2 cellular contexts compared by ENCODE assay signal in the genomic region with DNA sequence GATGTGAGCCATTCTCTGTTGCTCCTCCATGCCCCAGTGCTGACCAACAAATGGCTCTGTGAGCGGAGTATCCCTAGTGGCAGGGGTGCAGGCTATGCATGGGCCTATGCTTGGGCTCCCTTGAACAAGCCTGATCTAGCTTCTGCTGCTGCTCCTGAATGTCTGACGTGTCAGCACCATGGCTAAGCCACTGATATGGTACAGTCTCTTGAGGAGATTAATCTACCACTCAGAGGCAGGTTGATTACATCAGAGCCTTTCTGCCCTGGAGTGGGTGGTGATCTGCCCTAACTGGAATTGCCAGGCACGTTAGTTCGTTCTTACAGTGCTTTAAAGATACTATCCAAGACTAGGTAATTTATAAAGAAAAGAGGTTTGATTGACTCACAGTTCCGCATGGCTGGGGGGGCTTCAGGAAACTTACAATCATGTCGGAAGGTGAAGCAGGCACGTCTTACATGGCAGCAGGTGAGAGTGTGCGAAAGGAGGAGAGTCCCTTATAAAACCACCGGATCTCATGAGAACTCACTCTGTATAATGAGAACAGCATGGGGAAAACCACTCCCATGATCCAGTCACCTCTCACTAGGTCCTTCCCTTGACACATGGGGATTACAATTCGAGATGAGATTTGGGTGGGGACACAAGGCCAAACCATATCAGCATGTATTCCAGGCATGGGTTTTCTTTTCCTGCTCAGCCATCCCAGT.
TF ChIP-seq lines count a peak whose summit lies in the region.

No MANE protein-coding gene starts in this region.

TF ChIP-seq in HEK293, 187 proteins besides CTCF, POLR2A, EP300 and RAD21:
- TF ChIP-seq SETDB1 (IDR thresholded peaks at IDR 0.05; ENCODE audit: insufficient read length, low read length) (peak; percentile 30), ZNF768 (tag by site-specific recombination; IDR thresholded peaks at IDR 0.05) (no peak), ZNF341 (tag by site-specific recombination; IDR thresholded peaks at IDR 0.05; ENCODE audit: low read depth) (no peak), OVOL3 (tag by site-specific recombination; IDR thresholded peaks at IDR 0.05) (no peak), ZBTB48 (tag by site-specific recombination; IDR thresholded peaks at IDR 0.05) (no peak), OSR2 (tag by site-specific recombination; IDR thresholded peaks at IDR 0.05) (0 out of 2 replicates have a peak, but pooled peaks have one; percentile 8), ZNF530 (tag by site-specific recombination; IDR thresholded peaks at IDR 0.05; ENCODE audit: low read depth) (no peak), ZBTB7A (tag by site-specific recombination; IDR thresholded peaks at IDR 0.05; ENCODE audit: low read depth) (no peak), HOXA7 (CRISPR knock-in tag; IDR thresholded peaks at IDR 0.05; ENCODE audit: borderline replicate concordance) (no peak), SP3 (tag by site-specific recombination; IDR thresholded peaks at IDR 0.05) (no peak)
- TF ChIP-seq, protein P1, sequence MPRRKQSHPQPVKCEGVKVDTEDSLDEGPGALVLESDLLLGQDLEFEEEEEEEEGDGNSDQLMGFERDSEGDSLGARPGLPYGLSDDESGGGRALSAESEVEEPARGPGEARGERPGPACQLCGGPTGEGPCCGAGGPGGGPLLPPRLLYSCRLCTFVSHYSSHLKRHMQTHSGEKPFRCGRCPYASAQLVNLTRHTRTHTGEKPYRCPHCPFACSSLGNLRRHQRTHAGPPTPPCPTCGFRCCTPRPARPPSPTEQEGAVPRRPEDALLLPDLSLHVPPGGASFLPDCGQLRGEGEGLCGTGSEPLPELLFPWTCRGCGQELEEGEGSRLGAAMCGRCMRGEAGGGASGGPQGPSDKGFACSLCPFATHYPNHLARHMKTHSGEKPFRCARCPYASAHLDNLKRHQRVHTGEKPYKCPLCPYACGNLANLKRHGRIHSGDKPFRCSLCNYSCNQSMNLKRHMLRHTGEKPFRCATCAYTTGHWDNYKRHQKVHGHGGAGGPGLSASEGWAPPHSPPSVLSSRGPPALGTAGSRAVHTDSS (tag by site-specific recombination; IDR thresholded peaks at IDR 0.05): no peak
- TF ChIP-seq, protein P2, sequence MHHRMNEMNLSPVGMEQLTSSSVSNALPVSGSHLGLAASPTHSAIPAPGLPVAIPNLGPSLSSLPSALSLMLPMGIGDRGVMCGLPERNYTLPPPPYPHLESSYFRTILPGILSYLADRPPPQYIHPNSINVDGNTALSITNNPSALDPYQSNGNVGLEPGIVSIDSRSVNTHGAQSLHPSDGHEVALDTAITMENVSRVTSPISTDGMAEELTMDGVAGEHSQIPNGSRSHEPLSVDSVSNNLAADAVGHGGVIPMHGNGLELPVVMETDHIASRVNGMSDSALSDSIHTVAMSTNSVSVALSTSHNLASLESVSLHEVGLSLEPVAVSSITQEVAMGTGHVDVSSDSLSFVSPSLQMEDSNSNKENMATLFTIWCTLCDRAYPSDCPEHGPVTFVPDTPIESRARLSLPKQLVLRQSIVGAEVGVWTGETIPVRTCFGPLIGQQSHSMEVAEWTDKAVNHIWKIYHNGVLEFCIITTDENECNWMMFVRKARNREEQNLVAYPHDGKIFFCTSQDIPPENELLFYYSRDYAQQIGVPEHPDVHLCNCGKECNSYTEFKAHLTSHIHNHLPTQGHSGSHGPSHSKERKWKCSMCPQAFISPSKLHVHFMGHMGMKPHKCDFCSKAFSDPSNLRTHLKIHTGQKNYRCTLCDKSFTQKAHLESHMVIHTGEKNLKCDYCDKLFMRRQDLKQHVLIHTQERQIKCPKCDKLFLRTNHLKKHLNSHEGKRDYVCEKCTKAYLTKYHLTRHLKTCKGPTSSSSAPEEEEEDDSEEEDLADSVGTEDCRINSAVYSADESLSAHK (tag by site-specific recombination; IDR thresholded peaks at IDR 0.05): no peak
- TF ChIP-seq, protein P3, sequence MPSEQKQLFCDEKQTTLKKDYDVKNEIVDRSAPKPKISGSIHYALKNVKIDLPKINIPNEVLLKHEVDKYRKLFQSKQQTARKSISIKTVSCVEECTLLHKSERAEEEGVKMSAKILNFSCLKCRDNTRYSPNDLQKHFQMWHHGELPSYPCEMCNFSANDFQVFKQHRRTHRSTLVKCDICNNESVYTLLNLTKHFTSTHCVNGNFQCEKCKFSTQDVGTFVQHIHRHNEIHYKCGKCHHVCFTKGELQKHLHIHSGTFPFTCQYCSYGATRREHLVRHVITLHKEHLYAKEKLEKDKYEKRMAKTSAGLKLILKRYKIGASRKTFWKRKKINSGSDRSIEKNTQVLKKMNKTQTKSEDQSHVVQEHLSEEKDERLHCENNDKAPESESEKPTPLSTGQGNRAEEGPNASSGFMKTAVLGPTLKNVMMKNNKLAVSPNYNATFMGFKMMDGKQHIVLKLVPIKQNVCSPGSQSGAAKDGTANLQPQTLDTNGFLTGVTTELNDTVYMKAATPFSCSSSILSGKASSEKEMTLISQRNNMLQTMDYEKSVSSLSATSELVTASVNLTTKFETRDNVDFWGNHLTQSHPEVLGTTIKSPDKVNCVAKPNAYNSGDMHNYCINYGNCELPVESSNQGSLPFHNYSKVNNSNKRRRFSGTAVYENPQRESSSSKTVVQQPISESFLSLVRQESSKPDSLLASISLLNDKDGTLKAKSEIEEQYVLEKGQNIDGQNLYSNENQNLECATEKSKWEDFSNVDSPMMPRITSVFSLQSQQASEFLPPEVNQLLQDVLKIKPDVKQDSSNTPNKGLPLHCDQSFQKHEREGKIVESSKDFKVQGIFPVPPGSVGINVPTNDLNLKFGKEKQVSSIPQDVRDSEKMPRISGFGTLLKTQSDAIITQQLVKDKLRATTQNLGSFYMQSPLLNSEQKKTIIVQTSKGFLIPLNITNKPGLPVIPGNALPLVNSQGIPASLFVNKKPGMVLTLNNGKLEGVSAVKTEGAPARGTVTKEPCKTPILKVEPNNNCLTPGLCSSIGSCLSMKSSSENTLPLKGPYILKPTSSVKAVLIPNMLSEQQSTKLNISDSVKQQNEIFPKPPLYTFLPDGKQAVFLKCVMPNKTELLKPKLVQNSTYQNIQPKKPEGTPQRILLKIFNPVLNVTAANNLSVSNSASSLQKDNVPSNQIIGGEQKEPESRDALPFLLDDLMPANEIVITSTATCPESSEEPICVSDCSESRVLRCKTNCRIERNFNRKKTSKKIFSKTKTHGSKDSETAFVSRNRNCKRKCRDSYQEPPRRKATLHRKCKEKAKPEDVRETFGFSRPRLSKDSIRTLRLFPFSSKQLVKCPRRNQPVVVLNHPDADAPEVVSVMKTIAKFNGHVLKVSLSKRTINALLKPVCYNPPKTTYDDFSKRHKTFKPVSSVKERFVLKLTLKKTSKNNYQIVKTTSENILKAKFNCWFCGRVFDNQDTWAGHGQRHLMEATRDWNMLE (tag by site-specific recombination; conservative IDR thresholded peaks at IDR 0.05; ENCODE audit: low read depth): no peak
- TF ChIP-seq, protein P4, sequence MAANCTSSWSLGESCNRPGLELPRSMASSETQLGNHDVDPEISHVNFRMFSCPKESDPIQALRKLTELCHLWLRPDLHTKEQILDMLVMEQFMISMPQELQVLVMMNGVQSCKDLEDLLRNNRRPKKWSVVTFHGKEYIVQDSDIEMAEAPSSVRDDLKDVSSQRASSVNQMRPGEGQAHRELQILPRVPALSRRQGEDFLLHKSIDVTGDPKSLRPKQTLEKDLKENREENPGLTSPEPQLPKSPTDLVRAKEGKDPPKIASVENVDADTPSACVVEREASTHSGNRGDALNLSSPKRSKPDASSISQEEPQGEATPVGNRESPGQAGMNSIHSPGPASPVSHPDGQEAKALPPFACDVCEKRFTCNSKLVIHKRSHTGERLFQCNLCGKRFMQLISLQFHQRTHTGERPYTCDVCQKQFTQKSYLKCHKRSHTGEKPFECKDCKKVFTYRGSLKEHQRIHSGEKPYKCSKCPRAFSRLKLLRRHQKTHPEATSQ (tag by site-specific recombination; IDR thresholded peaks at IDR 0.05): 0 out of 2 replicates have a peak, but pooled peaks have one; percentile 19

TF ChIP-seq in K562, 482 proteins besides CTCF, POLR2A, EP300 and RAD21:
- TF ChIP-seq ZNF431 (CRISPR knock-in tag; IDR thresholded peaks at IDR 0.05): peak; percentile 65; the same call in 1 of the 2 replicates
- TF ChIP-seq IRF2 (CRISPR knock-in tag; IDR thresholded peaks at IDR 0.05): no peak
